Comparison of ENCODE assay signal across 17 cellular contexts in genomic region chr6:116090251-116090650, GRCh38. TPM values are rescaled to one million over a fixed set of nuclear protein-coding genes. Genes with fewer than 3 reads are reported as not detected.
DNase-seq lines count a peak whose midpoint lies in the region; ATAC-seq, FAIRE-seq and TF ChIP-seq lines count a peak whose summit lies in the region.
"Had no signal": no experiment of that assay in that cellular context is flagged by ENCODE, and none has a peak within 500 bp of the region (broad histone marks: within the 10 kb centered on the region; RNA-seq: fewer than 3 reads in every experiment).

No MANE protein-coding gene starts in this region.

- H3K36me3 Mint-ChIP-seq in activated CD8-positive, alpha-beta T cell treated with anti-CD3 and anti-CD28 coated beads for 36 hours (ENCODE audit: low read depth): no peaks in the 10 kb centered on the region

- ATAC-seq in GM18508 (IDR thresholded peaks at IDR 0.05; ENCODE audit: insufficient read depth, unreplicated experiment) (peak; percentile 64), GM19468 (IDR thresholded peaks at IDR 0.05; ENCODE audit: extremely low read depth, unreplicated experiment) (peak; percentile 66), HG03025 (IDR thresholded peaks at IDR 0.05; ENCODE audit: low FRiP score, unreplicated experiment) (peak; percentile 48)
- ATAC-seq in activated CD8-positive, alpha-beta T cell treated with anti-CD3 and anti-CD28 coated beads for 36 hours: peak; percentile 82
- ATAC-seq: activated CD4-positive, alpha-beta T cell treated with anti-CD3 and anti-CD28 coated beads for 36 hours; Right ventricle myocardium inferior had no signal

- H3K27ac Mint-ChIP-seq in activated CD8-positive, alpha-beta T cell treated with anti-CD3 and anti-CD28 coated beads for 36 hours: no peak overlapping the region
- H3K27ac Mint-ChIP-seq: activated CD4-positive, alpha-beta T cell treated with anti-CD3 and anti-CD28 coated beads for 36 hours had no signal

- H3K4me3 Mint-ChIP-seq in activated CD8-positive, alpha-beta T cell treated with anti-CD3 and anti-CD28 coated beads for 36 hours: no peak overlapping the region
- H3K4me3 Mint-ChIP-seq: activated CD4-positive, alpha-beta T cell treated with anti-CD3 and anti-CD28 coated beads for 36 hours; neural crest cell had no signal

- no peaks in the 10 kb centered on the region for H3K4me1 Mint-ChIP-seq in activated CD8-positive, alpha-beta T cell treated with anti-CD3 and anti-CD28 coated beads for 36 hours (ENCODE audit: low read depth)
- H3K4me1 Mint-ChIP-seq: activated CD4-positive, alpha-beta T cell treated with anti-CD3 and anti-CD28 coated beads for 36 hours; neural crest cell had no signal

- H3K27me3 Mint-ChIP-seq in activated CD8-positive, alpha-beta T cell treated with anti-CD3 and anti-CD28 coated beads for 36 hours: peaks cover 2% of the 10 kb centered on the region

- DNase-seq in activated CD8-positive, alpha-beta T cell treated with anti-CD3 and anti-CD28 coated beads for 36 hours: peak; percentile 10
- DNase-seq in activated CD4-positive, alpha-beta T cell treated with anti-CD3 and anti-CD28 coated beads for 48 hours: no peak
- no peak for DNase-seq in NCI-H2196 treated with DMSO at 0.1 percent for 48 hours (lab: John Stamatoyannopoulos, UW; ENCODE audit: unreplicated experiment)
- DNase-seq in posterior vena cava (ENCODE audit: low spot score): no peak
- no peak for DNase-seq in HTR-8/SVneo (ENCODE audit: insufficient read length, low spot score)
- DNase-seq: activated CD4-positive, alpha-beta T cell treated with anti-CD3 and anti-CD28 coated beads for 36 hours; anterior cingulate cortex; C1 segment of cervical spinal cord; NCI-H2171; stimulated activated CD4-positive, alpha-beta T cell treated with anti-CD3 and anti-CD28 coated beads, Interleukin-2, amount 100 ng/mL, for 24 hours; testis had no signal

- CTCF ChIA-PET in activated CD8-positive, alpha-beta T cell treated with anti-CD3 and anti-CD28 coated beads for 36 hours (lab: Charles Lee): interaction anchor here (0.5 kb wide), 1 partner anchor 70 kb away, joined by 3 read pairs; no protein-coding TSS in a partner anchor

- intact Hi-C loops in activated CD8-positive, alpha-beta T cell treated with anti-CD3 and anti-CD28 coated beads for 36 hours (cut with micrococcal nuclease): no loop called here
- intact Hi-C loops in posterior vena cava (cut with DNase I): no loop called here

- no peak for TF ChIP-seq CTCF in activated CD8-positive, alpha-beta T cell treated with anti-CD3 and anti-CD28 coated beads for 36 hours (IDR thresholded peaks at IDR 0.05)

- POLR2A ChIA-PET in activated CD8-positive, alpha-beta T cell treated with anti-CD3 and anti-CD28 coated beads for 36 hours (lab: Charles Lee): no interaction called here

- FAIRE-seq in HTR-8/SVneo (lab: Jason Lieb, UNC): no peak
- FAIRE-seq: endothelial cell of umbilical vein had no signal

- H3K9me3 Mint-ChIP-seq in activated CD8-positive, alpha-beta T cell treated with anti-CD3 and anti-CD28 coated beads for 36 hours: no peaks in the 10 kb centered on the region

RNA-seq across cellular contexts. Expression of gene NT5DC1, which starts 10.4 kb away (rescaled TPM):
- total RNA-seq in activated CD8-positive, alpha-beta T cell treated with anti-CD3 and anti-CD28 coated beads for 36 hours: 10 to 100 TPM; 47.8 to 53.3 TPM
- total RNA-seq in posterior vena cava: 10 to 100 TPM; 37.5 to 38.1 TPM

RNA-seq across cellular contexts. Expression of gene FRK, which starts 29.6 kb away (rescaled TPM):
- under 1 TPM; 0.04 to 0.07 TPM for total RNA-seq in activated CD8-positive, alpha-beta T cell treated with anti-CD3 and anti-CD28 coated beads for 36 hours
- total RNA-seq in posterior vena cava: 1 to 10 TPM; 5.1 to 8.3 TPM
- total RNA-seq: endothelial cell of umbilical vein had no signal

RNA-seq across cellular contexts. Expression of gene COL10A1, which starts 35.7 kb away (rescaled TPM):
- total RNA-seq in activated CD8-positive, alpha-beta T cell treated with anti-CD3 and anti-CD28 coated beads for 36 hours: not detected
- total RNA-seq in posterior vena cava: under 1 TPM in 1 of 2 donors, not detected in 1; 0.14 TPM
- total RNA-seq: activated CD4-positive, alpha-beta T cell treated with anti-CD3 and anti-CD28 coated beads for 36 hours; endothelial cell of umbilical vein; neural crest cell; Right ventricle myocardium inferior had no signal

Comparison
In these comparisons a context has a peak if more than half of its experiments do, and no peak if none do; other contexts are left out.
1. RNA of gene FRK, which starts 29.6 kb away (total RNA-seq): 5.1 to 8.3 TPM in posterior vena cava; 0.04 to 0.07 TPM in activated CD8-positive, alpha-beta T cell treated with anti-CD3 and anti-CD28 coated beads for 36 hours; every median in the first group is over 4 times any median in the second.
2. Peak in every context shown above with its lines, with median percentiles within 50 percentile points of each other: ATAC-seq.